1 cellular context compared by ENCODE assay signal in genomic region chrX:109858602-109859341, GRCh38.
A peak's percentile ranks its signal among the peaks of the same experiment; 100 is the strongest.
TF ChIP-seq lines count a peak whose summit lies in the region.

No MANE protein-coding gene starts in this region.

TF ChIP-seq in HepG2, 621 proteins besides CTCF, POLR2A, EP300 and RAD21 (continued from another document and continues in another):
- TF ChIP-seq, protein P1, sequence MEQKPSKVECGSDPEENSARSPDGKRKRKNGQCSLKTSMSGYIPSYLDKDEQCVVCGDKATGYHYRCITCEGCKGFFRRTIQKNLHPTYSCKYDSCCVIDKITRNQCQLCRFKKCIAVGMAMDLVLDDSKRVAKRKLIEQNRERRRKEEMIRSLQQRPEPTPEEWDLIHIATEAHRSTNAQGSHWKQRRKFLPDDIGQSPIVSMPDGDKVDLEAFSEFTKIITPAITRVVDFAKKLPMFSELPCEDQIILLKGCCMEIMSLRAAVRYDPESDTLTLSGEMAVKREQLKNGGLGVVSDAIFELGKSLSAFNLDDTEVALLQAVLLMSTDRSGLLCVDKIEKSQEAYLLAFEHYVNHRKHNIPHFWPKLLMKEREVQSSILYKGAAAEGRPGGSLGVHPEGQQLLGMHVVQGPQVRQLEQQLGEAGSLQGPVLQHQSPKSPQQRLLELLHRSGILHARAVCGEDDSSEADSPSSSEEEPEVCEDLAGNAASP (CRISPR knock-in tag; IDR thresholded peaks at IDR 0.05; ENCODE audit: borderline replicate concordance): 0 out of 2 replicates have a peak, but pooled peaks have one; percentile 27
- TF ChIP-seq HDAC2 (CRISPR knock-in tag; IDR thresholded peaks at IDR 0.05) (0 out of 2 replicates have a peak, but pooled peaks have one; percentile 20), THYN1 (CRISPR knock-in tag; IDR thresholded peaks at IDR 0.05; ENCODE audit: borderline replicate concordance, low read depth) (no peak), GATA4 (IDR thresholded peaks at IDR 0.05; ENCODE audit: borderline replicate concordance, low read depth) (no peak), RARA (CRISPR knock-in tag; IDR thresholded peaks at IDR 0.05) (peak; percentile 47), HCFC1 (IDR thresholded peaks at IDR 0.05; ENCODE audit: low read depth, low read length) (no peak), NR2F2 (IDR thresholded peaks at IDR 0.05; ENCODE audit: borderline replicate concordance, low read depth) (peak; percentile 45; the same call in 1 of the 2 replicates), TCF7 (IDR thresholded peaks at IDR 0.05; ENCODE audit: low read depth) (peak; percentile 71), DPF2 (CRISPR knock-in tag; IDR thresholded peaks at IDR 0.05; ENCODE audit: borderline replicate concordance, low read depth) (peak; percentile 44; the same call in 1 of the 2 replicates), FOXA1 (IDR thresholded peaks at IDR 0.05) (peak; percentile 25; the same call in 1 of the 2 replicates), FOXA1 (CRISPR knock-in tag; IDR thresholded peaks at IDR 0.05) (peak; percentile 47; the same call in 1 of the 2 replicates), HNF4G (IDR thresholded peaks at IDR 0.05; ENCODE audit: borderline replicate concordance, low read depth, low read length) (peak; percentile 73), HNF4G (CRISPR knock-in tag; IDR thresholded peaks at IDR 0.05; ENCODE audit: borderline replicate concordance, low read depth) (no peak), ZSCAN25 (CRISPR knock-in tag; IDR thresholded peaks at IDR 0.05) (no peak), CEBPG (CRISPR knock-in tag; IDR thresholded peaks at IDR 0.05) (peak; percentile 56; the same call in 1 of the 2 replicates), ZNF503 (CRISPR knock-in tag; IDR thresholded peaks at IDR 0.05) (0 out of 2 replicates have a peak, but pooled peaks have one; percentile 27), ONECUT2 (CRISPR knock-in tag; IDR thresholded peaks at IDR 0.05) (peak; percentile 87), RCOR2 (CRISPR knock-in tag; IDR thresholded peaks at IDR 0.05) (0 out of 2 replicates have a peak, but pooled peaks have one; percentile 14), BCL6 (CRISPR knock-in tag; IDR thresholded peaks at IDR 0.05) (peak; percentile 89), ZNF33B (CRISPR knock-in tag; IDR thresholded peaks at IDR 0.05) (no peak), HNF4A (CRISPR knock-in tag; IDR thresholded peaks at IDR 0.05) (peak; percentile 73), FOXO1 (CRISPR knock-in tag; IDR thresholded peaks at IDR 0.05) (peak; percentile 16; the same call in 1 of the 2 replicates), TSC22D2 (CRISPR knock-in tag; IDR thresholded peaks at IDR 0.05; ENCODE audit: borderline replicate concordance) (no peak), ATM (IDR thresholded peaks at IDR 0.05; ENCODE audit: borderline replicate concordance) (no peak), SYNCRIP (IDR thresholded peaks at IDR 0.05; ENCODE audit: insufficient read depth, low read depth, low read length) (no peak), FOXP1 (IDR thresholded peaks at IDR 0.05) (no peak), FOXP1 (CRISPR knock-in tag; IDR thresholded peaks at IDR 0.05) (peak; percentile 38; the same call in 1 of the 2 replicates), RXRB (CRISPR knock-in tag; IDR thresholded peaks at IDR 0.05; ENCODE audit: borderline replicate concordance) (peak; percentile 40; the same call in 1 of the 2 replicates), FOXJ3 (CRISPR knock-in tag; IDR thresholded peaks at IDR 0.05; ENCODE audit: borderline replicate concordance) (peak; percentile 56; the same call in 1 of the 2 replicates), ZGPAT (CRISPR knock-in tag; IDR thresholded peaks at IDR 0.05) (peak; percentile 4), NR2F6 (IDR thresholded peaks at IDR 0.05) (peak; percentile 32; the same call in 1 of the 2 replicates), NR2F6 (CRISPR knock-in tag; IDR thresholded peaks at IDR 0.05) (no peak), ZNF792 (CRISPR knock-in tag; IDR thresholded peaks at IDR 0.05) (0 out of 2 replicates have a peak, but pooled peaks have one; percentile 37), ELF3 (CRISPR knock-in tag; IDR thresholded peaks at IDR 0.05) (peak; percentile 32; the same call in 1 of the 2 replicates), ASH2L (IDR thresholded peaks at IDR 0.05; ENCODE audit: insufficient read length, low read depth, low read length) (peak; percentile 69)
- TF ChIP-seq, protein P2, sequence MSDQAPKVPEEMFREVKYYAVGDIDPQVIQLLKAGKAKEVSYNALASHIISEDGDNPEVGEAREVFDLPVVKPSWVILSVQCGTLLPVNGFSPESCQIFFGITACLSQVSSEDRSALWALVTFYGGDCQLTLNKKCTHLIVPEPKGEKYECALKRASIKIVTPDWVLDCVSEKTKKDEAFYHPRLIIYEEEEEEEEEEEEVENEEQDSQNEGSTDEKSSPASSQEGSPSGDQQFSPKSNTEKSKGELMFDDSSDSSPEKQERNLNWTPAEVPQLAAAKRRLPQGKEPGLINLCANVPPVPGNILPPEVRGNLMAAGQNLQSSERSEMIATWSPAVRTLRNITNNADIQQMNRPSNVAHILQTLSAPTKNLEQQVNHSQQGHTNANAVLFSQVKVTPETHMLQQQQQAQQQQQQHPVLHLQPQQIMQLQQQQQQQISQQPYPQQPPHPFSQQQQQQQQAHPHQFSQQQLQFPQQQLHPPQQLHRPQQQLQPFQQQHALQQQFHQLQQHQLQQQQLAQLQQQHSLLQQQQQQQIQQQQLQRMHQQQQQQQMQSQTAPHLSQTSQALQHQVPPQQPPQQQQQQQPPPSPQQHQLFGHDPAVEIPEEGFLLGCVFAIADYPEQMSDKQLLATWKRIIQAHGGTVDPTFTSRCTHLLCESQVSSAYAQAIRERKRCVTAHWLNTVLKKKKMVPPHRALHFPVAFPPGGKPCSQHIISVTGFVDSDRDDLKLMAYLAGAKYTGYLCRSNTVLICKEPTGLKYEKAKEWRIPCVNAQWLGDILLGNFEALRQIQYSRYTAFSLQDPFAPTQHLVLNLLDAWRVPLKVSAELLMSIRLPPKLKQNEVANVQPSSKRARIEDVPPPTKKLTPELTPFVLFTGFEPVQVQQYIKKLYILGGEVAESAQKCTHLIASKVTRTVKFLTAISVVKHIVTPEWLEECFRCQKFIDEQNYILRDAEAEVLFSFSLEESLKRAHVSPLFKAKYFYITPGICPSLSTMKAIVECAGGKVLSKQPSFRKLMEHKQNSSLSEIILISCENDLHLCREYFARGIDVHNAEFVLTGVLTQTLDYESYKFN (CRISPR knock-in tag; conservative IDR thresholded peaks at IDR 0.05): peak; percentile 89
- TF ChIP-seq, protein P3, sequence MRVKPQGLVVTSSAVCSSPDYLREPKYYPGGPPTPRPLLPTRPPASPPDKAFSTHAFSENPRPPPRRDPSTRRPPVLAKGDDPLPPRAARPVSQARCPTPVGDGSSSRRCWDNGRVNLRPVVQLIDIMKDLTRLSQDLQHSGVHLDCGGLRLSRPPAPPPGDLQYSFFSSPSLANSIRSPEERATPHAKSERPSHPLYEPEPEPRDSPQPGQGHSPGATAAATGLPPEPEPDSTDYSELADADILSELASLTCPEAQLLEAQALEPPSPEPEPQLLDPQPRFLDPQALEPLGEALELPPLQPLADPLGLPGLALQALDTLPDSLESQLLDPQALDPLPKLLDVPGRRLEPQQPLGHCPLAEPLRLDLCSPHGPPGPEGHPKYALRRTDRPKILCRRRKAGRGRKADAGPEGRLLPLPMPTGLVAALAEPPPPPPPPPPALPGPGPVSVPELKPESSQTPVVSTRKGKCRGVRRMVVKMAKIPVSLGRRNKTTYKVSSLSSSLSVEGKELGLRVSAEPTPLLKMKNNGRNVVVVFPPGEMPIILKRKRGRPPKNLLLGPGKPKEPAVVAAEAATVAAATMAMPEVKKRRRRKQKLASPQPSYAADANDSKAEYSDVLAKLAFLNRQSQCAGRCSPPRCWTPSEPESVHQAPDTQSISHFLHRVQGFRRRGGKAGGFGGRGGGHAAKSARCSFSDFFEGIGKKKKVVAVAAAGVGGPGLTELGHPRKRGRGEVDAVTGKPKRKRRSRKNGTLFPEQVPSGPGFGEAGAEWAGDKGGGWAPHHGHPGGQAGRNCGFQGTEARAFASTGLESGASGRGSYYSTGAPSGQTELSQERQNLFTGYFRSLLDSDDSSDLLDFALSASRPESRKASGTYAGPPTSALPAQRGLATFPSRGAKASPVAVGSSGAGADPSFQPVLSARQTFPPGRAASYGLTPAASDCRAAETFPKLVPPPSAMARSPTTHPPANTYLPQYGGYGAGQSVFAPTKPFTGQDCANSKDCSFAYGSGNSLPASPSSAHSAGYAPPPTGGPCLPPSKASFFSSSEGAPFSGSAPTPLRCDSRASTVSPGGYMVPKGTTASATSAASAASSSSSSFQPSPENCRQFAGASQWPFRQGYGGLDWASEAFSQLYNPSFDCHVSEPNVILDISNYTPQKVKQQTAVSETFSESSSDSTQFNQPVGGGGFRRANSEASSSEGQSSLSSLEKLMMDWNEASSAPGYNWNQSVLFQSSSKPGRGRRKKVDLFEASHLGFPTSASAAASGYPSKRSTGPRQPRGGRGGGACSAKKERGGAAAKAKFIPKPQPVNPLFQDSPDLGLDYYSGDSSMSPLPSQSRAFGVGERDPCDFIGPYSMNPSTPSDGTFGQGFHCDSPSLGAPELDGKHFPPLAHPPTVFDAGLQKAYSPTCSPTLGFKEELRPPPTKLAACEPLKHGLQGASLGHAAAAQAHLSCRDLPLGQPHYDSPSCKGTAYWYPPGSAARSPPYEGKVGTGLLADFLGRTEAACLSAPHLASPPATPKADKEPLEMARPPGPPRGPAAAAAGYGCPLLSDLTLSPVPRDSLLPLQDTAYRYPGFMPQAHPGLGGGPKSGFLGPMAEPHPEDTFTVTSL (CRISPR knock-in tag; IDR thresholded peaks at IDR 0.05; ENCODE audit: borderline replicate concordance): peak; percentile 88; the same call in 1 of the 2 replicates
- TF ChIP-seq, protein P4, sequence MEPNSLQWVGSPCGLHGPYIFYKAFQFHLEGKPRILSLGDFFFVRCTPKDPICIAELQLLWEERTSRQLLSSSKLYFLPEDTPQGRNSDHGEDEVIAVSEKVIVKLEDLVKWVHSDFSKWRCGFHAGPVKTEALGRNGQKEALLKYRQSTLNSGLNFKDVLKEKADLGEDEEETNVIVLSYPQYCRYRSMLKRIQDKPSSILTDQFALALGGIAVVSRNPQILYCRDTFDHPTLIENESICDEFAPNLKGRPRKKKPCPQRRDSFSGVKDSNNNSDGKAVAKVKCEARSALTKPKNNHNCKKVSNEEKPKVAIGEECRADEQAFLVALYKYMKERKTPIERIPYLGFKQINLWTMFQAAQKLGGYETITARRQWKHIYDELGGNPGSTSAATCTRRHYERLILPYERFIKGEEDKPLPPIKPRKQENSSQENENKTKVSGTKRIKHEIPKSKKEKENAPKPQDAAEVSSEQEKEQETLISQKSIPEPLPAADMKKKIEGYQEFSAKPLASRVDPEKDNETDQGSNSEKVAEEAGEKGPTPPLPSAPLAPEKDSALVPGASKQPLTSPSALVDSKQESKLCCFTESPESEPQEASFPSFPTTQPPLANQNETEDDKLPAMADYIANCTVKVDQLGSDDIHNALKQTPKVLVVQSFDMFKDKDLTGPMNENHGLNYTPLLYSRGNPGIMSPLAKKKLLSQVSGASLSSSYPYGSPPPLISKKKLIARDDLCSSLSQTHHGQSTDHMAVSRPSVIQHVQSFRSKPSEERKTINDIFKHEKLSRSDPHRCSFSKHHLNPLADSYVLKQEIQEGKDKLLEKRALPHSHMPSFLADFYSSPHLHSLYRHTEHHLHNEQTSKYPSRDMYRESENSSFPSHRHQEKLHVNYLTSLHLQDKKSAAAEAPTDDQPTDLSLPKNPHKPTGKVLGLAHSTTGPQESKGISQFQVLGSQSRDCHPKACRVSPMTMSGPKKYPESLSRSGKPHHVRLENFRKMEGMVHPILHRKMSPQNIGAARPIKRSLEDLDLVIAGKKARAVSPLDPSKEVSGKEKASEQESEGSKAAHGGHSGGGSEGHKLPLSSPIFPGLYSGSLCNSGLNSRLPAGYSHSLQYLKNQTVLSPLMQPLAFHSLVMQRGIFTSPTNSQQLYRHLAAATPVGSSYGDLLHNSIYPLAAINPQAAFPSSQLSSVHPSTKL (CRISPR knock-in tag; IDR thresholded peaks at IDR 0.05): peak; percentile 72
